ENCODE assay signal across 13 cellular contexts in genomic region chr17:38743556-38744171, GRCh38. TPM values are rescaled to one million over a fixed set of nuclear protein-coding genes. Genes with fewer than 3 reads are reported as not detected.
DNase-seq lines count a peak whose midpoint lies in the region; ATAC-seq and TF ChIP-seq lines count a peak whose summit lies in the region.
"Had no signal": no experiment of that assay in that cellular context is flagged by ENCODE, and none has a peak within 500 bp of the region (broad histone marks: within the 10 kb centered on the region; RNA-seq: fewer than 3 reads in every experiment).

No MANE protein-coding gene starts in this region.

- peaks cover 18% of the 10 kb centered on the region for H3K4me1 ChIP-seq in Caco-2
- H3K4me1 ChIP-seq in lower lobe of right lung, result peaks cover 61% of the 10 kb centered on the region

- H3K27me3 ChIP-seq in Caco-2 (replicated peaks; ENCODE audit: control insufficient read depth, insufficient read depth, low read length), result no peaks in the 10 kb centered on the region
- H3K27me3 ChIP-seq in lower lobe of right lung (ENCODE audit: low read depth), result peaks cover 7% of the 10 kb centered on the region
- H3K27me3 ChIP-seq: brain microvascular endothelial cell had no signal

- intact Hi-C loops in Caco-2 (cut with micrococcal nuclease; ENCODE audit: unreplicated experiment), result no loop called here
- intact Hi-C loops in lower lobe of right lung (cut with DNase I), result no loop called here

- H3K27ac Mint-ChIP-seq in Caco-2 (ENCODE audit: unreplicated experiment), result peak overlapping the region; percentile 60
- no peak overlapping the region for H3K27ac Mint-ChIP-seq in natural killer cell treated with Interleukin-12 subunit alpha and Interleukin-12 subunit beta and Interleukin-15 and Interleukin-18, amount 100 ng/mL, for 72 hours
- H3K27ac Mint-ChIP-seq: activated T-helper 1 cell treated with anti-CD3 and anti-CD28 coated beads, Interleukin-12 subunit alpha, Interleukin-12 subunit beta, Interleukin-2, Interleukin-4 antibody, amounts not matched to agents 30 ng/mL and 10 ng/mL and 1 ng/mL, durations not matched to agents 14 hours and 24 hours and 36 hours had no signal

- H3K27ac ChIP-seq in VCaP (peak overlapping the region; percentile 74), lower lobe of right lung (peak overlapping the region; percentile 87)
- H3K27ac ChIP-seq: brain microvascular endothelial cell had no signal

- TF ChIP-seq CTCF in Caco-2 (IDR thresholded peaks at IDR 0.05; ENCODE audit: insufficient read depth in 1 of 2, low read depth in 1 of 2, low read length in 1 of 2, severe bottlenecking in 1 of 2, unreplicated experiment in 1 of 2), result no peak
- no peak for TF ChIP-seq CTCF in VCaP (conservative IDR thresholded peaks at IDR 0.05)
- no peak for TF ChIP-seq CTCF in lower lobe of right lung (IDR thresholded peaks at IDR 0.05)

- BruUV-seq in Caco-2 (replicated peaks; lab: Mats Ljungman, UMichigan), result no TSS peak

- no peaks in the 10 kb centered on the region for H3K27me3 Mint-ChIP-seq in Caco-2 (ENCODE audit: insufficient read depth, unreplicated experiment)
- peaks cover 24% of the 10 kb centered on the region in 2 donors for H3K27me3 Mint-ChIP-seq in natural killer cell treated with Interleukin-12 subunit alpha and Interleukin-12 subunit beta and Interleukin-15 and Interleukin-18, amount 100 ng/mL, for 72 hours

- H3K9me3 Mint-ChIP-seq in Caco-2 (ENCODE audit: unreplicated experiment), result no peaks in the 10 kb centered on the region
- no peaks in the 10 kb centered on the region for H3K9me3 Mint-ChIP-seq in natural killer cell treated with Interleukin-12 subunit alpha and Interleukin-12 subunit beta and Interleukin-15 and Interleukin-18, amount 100 ng/mL, for 72 hours
- H3K9me3 Mint-ChIP-seq: activated T-helper 1 cell treated with anti-CD3 and anti-CD28 coated beads, Interleukin-12 subunit alpha, Interleukin-12 subunit beta, Interleukin-2, Interleukin-4 antibody, amounts not matched to agents 30 ng/mL and 10 ng/mL and 1 ng/mL, durations not matched to agents 14 hours and 24 hours and 36 hours had no signal

- H3K9me3 ChIP-seq in Caco-2, result no peaks in the 10 kb centered on the region
- H3K9me3 ChIP-seq in lower lobe of right lung, result no peaks in the 10 kb centered on the region

- POLR2A ChIA-PET in Caco-2 (lab: Charles Lee), result no interaction called here

- H3K4me3 Mint-ChIP-seq in Caco-2 (ENCODE audit: unreplicated experiment), result no peak overlapping the region
- no peak overlapping the region for H3K4me3 Mint-ChIP-seq in natural killer cell treated with Interleukin-12 subunit alpha and Interleukin-12 subunit beta and Interleukin-15 and Interleukin-18, amount 100 ng/mL, for 72 hours
- H3K4me3 Mint-ChIP-seq: activated T-helper 1 cell treated with anti-CD3 and anti-CD28 coated beads, Interleukin-12 subunit alpha, Interleukin-12 subunit beta, Interleukin-2, Interleukin-4 antibody, amounts not matched to agents 30 ng/mL and 10 ng/mL and 1 ng/mL, durations not matched to agents 14 hours and 24 hours and 36 hours had no signal

- peak; percentile 17 to 20 for ATAC-seq in lower lobe of right lung
- ATAC-seq in natural killer cell treated with Interleukin-12 subunit alpha and Interleukin-12 subunit beta and Interleukin-15 and Interleukin-18, amount 100 ng/mL, for 72 hours, result no peak
- ATAC-seq in HG03439 (IDR thresholded peaks at IDR 0.05; ENCODE audit: unreplicated experiment), result no peak
- ATAC-seq in GM18909 (IDR thresholded peaks at IDR 0.05; ENCODE audit: poor library complexity, unreplicated experiment), result no peak
- ATAC-seq in left lobe of liver, result no peak

- CTCF ChIA-PET in Caco-2 (lab: Charles Lee), result interaction anchor here (0.5 to 1.1 kb wide), 3 partner anchors 9 to 236 kb away, joined by 3 to 5 read pairs (median 4); no protein-coding TSS in a partner anchor

- H3K4me3 ChIP-seq in Caco-2 (ENCODE audit: low read depth, low read length) (no peak overlapping the region), lower lobe of right lung (no peak overlapping the region)

- DNase-seq in Caco-2 (no peak), NCI-H1092 (lab: John Stamatoyannopoulos, UW) (peak; percentile 40), lower lobe of right lung (no peak), left lobe of liver (ENCODE audit: low spot score) (no peak)
- no peak for DNase-seq in natural killer cell treated with Interleukin-12 subunit alpha and Interleukin-12 subunit beta and Interleukin-15 and Interleukin-18, amount 100 ng/mL, for 72 hours (ENCODE audit: low spot score)
- DNase-seq: activated CD4-positive, CD25-positive, alpha-beta regulatory T cell treated with anti-CD3 and anti-CD28 coated beads, Interleukin-2, amount 50 U/mL, for 72 hours; brain microvascular endothelial cell; NCI-H1048; small intestine had no signal

- H3K4me1 Mint-ChIP-seq in Caco-2 (ENCODE audit: low read depth, unreplicated experiment), result peaks cover 32% of the 10 kb centered on the region
- peaks cover 0 to 11% of the 10 kb centered on the region in 2 donors for H3K4me1 Mint-ChIP-seq in natural killer cell treated with Interleukin-12 subunit alpha and Interleukin-12 subunit beta and Interleukin-15 and Interleukin-18, amount 100 ng/mL, for 72 hours (ENCODE audit: low read depth in 2 of 2)

- H3K36me3 Mint-ChIP-seq in Caco-2 (ENCODE audit: insufficient read depth, unreplicated experiment), result peaks cover 37% of the 10 kb centered on the region
- no peaks in the 10 kb centered on the region for H3K36me3 Mint-ChIP-seq in natural killer cell treated with Interleukin-12 subunit alpha and Interleukin-12 subunit beta and Interleukin-15 and Interleukin-18, amount 100 ng/mL, for 72 hours

- peaks cover 1% of the 10 kb centered on the region; the same call in 1 of the 2 replicates for H3K36me3 ChIP-seq in Caco-2 (ENCODE audit: control insufficient read depth, insufficient read depth, low read length)
- peaks cover 20% of the 10 kb centered on the region for H3K36me3 ChIP-seq in lower lobe of right lung

RNA-seq across cellular contexts. Expression of gene PCGF2, which starts 4.5 kb away (rescaled TPM):
- total RNA-seq in Caco-2 (2022) (91.3 and 95.1 TPM in 2 replicates), lower lobe of right lung (53.5 TPM), left lobe of liver (4.4 TPM)
- total RNA-seq in natural killer cell treated with Interleukin-12 subunit alpha and Interleukin-12 subunit beta and Interleukin-15 and Interleukin-18, amount 100 ng/mL, for 72 hours, result not detected

RNA-seq across cellular contexts. Expression of gene PSMB3, which starts 8.9 kb away (rescaled TPM):
- total RNA-seq in Caco-2 (2022), result 427 and 465 TPM in 2 replicates
- 128 TPM for total RNA-seq in lower lobe of right lung
- total RNA-seq in natural killer cell treated with Interleukin-12 subunit alpha and Interleukin-12 subunit beta and Interleukin-15 and Interleukin-18, amount 100 ng/mL, for 72 hours, result 100 to 1,000 TPM; 288 to 306 TPM
- total RNA-seq in left lobe of liver, result 98.2 TPM

RNA-seq across cellular contexts. Expression of gene CISD3, which starts 13.5 kb away (rescaled TPM):
- 16.6 and 18.3 TPM in 2 replicates for total RNA-seq in Caco-2 (2022)
- 31.3 TPM for total RNA-seq in lower lobe of right lung
- 10 to 100 TPM; 48.3 to 58.7 TPM for total RNA-seq in natural killer cell treated with Interleukin-12 subunit alpha and Interleukin-12 subunit beta and Interleukin-15 and Interleukin-18, amount 100 ng/mL, for 72 hours
- 81.9 TPM for total RNA-seq in left lobe of liver

RNA-seq across cellular contexts. Expression of gene MLLT6, which starts 38.6 kb away (rescaled TPM):
- total RNA-seq in Caco-2 (2022), result 69.7 and 72.5 TPM in 2 replicates
- total RNA-seq in lower lobe of right lung, result 135 TPM
- total RNA-seq in natural killer cell treated with Interleukin-12 subunit alpha and Interleukin-12 subunit beta and Interleukin-15 and Interleukin-18, amount 100 ng/mL, for 72 hours, result 100 to 1,000 TPM; 319 to 324 TPM
- total RNA-seq in left lobe of liver, result 29.5 TPM

RNA-seq across cellular contexts. Expression of gene PIP4K2B, which starts 55.7 kb away (rescaled TPM):
- total RNA-seq in Caco-2 (2022), result 39.6 and 42.3 TPM in 2 replicates
- 44.8 TPM for total RNA-seq in lower lobe of right lung
- total RNA-seq in natural killer cell treated with Interleukin-12 subunit alpha and Interleukin-12 subunit beta and Interleukin-15 and Interleukin-18, amount 100 ng/mL, for 72 hours, result 10 to 100 TPM; 25.4 to 33.2 TPM
- total RNA-seq in left lobe of liver, result 19.8 TPM

Comparison
In these comparisons a context has a peak if more than half of its experiments do, and no peak if none do; other contexts are left out.
1. ATAC-seq: peak in lower lobe of right lung (2 of 2); none in natural killer cell treated with Interleukin-12 subunit alpha and Interleukin-12 subunit beta and Interleukin-15 and Interleukin-18, amount 100 ng/mL, for 72 hours (0 of 2), HG03439 (single experiment), GM18909 (single experiment) and left lobe of liver (single experiment).
2. RNA of gene PCGF2, which starts 4.5 kb away (total RNA-seq): 91.3 to 95.1 TPM in Caco-2 and 53.5 TPM in lower lobe of right lung (single experiment); 4.4 TPM in left lobe of liver (single experiment) and not detected in natural killer cell treated with Interleukin-12 subunit alpha and Interleukin-12 subunit beta and Interleukin-15 and Interleukin-18, amount 100 ng/mL, for 72 hours; every median in the first group is over 10 times any median in the second.